14 cellular contexts compared by ENCODE assay signal in genomic region chr5:16943846-16944675, GRCh38. TPM values are rescaled to one million over a fixed set of nuclear protein-coding genes. Genes with fewer than 3 reads are reported as not detected.
DNase-seq lines count a peak whose midpoint lies in the region; TF ChIP-seq lines count a peak whose summit lies in the region.
"Had no signal": no experiment of that assay in that cellular context is flagged by ENCODE, and none has a peak within 500 bp of the region (broad histone marks: within the 10 kb centered on the region; RNA-seq: fewer than 3 reads in every experiment).

No MANE protein-coding gene starts in this region.

- no peak overlapping the region for H3K14ac ChIP-seq in mesenchymal stem cell (ENCODE audit: low read length in 2 of 2)

- H2BK120ac ChIP-seq in mesenchymal stem cell (ENCODE audit: low read depth, low read length) = no peak overlapping the region

- H2AK5ac ChIP-seq in mesenchymal stem cell (ENCODE audit: low read length, severe bottlenecking) = no peak overlapping the region

- no peak for TF ChIP-seq POLR2A in spleen (IDR thresholded peaks at IDR 0.05)

- H3K27ac ChIP-seq in SK-N-MC (peak overlapping the region; percentile 100), mesenchymal stem cell (ENCODE audit: low read length, poor library complexity, severe bottlenecking) (no peak overlapping the region), spleen (no peak overlapping the region)

- peak overlapping the region; percentile 52 for H4K8ac ChIP-seq in mesenchymal stem cell (ENCODE audit: low read length)

- H2AFZ ChIP-seq in mesenchymal stem cell (ENCODE audit: low read depth, low read length) = peak overlapping the region; percentile 32

- peak overlapping the region in 1 of 2 experiments; percentile 32 for H3K4ac ChIP-seq in mesenchymal stem cell (ENCODE audit: low read depth in 1 of 2, low read length in 2 of 2)

- H3K4me3 ChIP-seq in SK-N-MC (peak overlapping the region; percentile 72), mesenchymal stem cell (ENCODE audit: insufficient read depth in 1 of 2, low read depth in 1 of 2, low read length in 2 of 2) (no peak overlapping the region), spleen (no peak overlapping the region)
- H3K4me3 ChIP-seq: HAP-1 had no signal

- in situ Hi-C loops in Caki2 (cut with HindIII; ENCODE audit: low pct_unique_long_range_greater_than_20kb, low sequenced_read_pairs) = no loop called here

- peak; percentile 57 for DNase-seq in Caki2 (ENCODE audit: low read depth)
- peak; percentile 86 for DNase-seq in SK-N-MC (ENCODE audit: low read depth, low spot score)
- DNase-seq in mesenchymal stem cell = no peak
- DNase-seq in spleen = peak; percentile 17
- DNase-seq in NCI-H774 (lab: John Stamatoyannopoulos, UW) = no peak
- no peak for DNase-seq in stimulated activated CD4-positive, alpha-beta T cell treated with anti-CD3 and anti-CD28 coated beads, Interleukin-12 subunit alpha, Interleukin-12 subunit beta, amount 100 ng/mL, for 4 hours
- DNase-seq in NCI-H1105 treated with DMSO at 0.1 percent for 48 hours (lab: John Stamatoyannopoulos, UW) = no peak
- DNase-seq: CD8-positive, alpha-beta T cell; COR-L47; DND-41; GDM1; GOT3; HFFc6 had no signal

- H3K23ac ChIP-seq in mesenchymal stem cell (ENCODE audit: low read length in 2 of 2) = peak overlapping the region in 1 of 2 experiments; percentile 42

- peaks cover 3 to 5% of the 10 kb centered on the region in 2 experiments for H3K27me3 ChIP-seq in mesenchymal stem cell (ENCODE audit: control insufficient read depth in 1 of 2, insufficient read depth in 1 of 2, low read length in 2 of 2)
- H3K27me3 ChIP-seq in spleen (replicated peaks in 1 of 7) = no peaks in the 10 kb centered on the region

- H4K91ac ChIP-seq in mesenchymal stem cell (ENCODE audit: low read length) = no peak overlapping the region

- H3K4me2 ChIP-seq in mesenchymal stem cell (ENCODE audit: low read length, poor library complexity, severe bottlenecking) = no peak overlapping the region

- H3K9ac ChIP-seq in SK-N-MC (ENCODE audit: insufficient read length) (peak overlapping the region; percentile 88), mesenchymal stem cell (ENCODE audit: low read length) (no peak overlapping the region)

- no peak overlapping the region for H2BK12ac ChIP-seq in mesenchymal stem cell (ENCODE audit: low read length in 2 of 2)

- H3K36me3 ChIP-seq in SK-N-MC (ENCODE audit: insufficient read depth, low read length) (peaks cover 9% of the 10 kb centered on the region; the same call in 1 of the 2 replicates), mesenchymal stem cell (ENCODE audit: control insufficient read depth in 1 of 2, insufficient read depth in 2 of 2, low read depth in 1 of 2, low read length in 2 of 2) (no peaks in the 10 kb centered on the region), spleen (no peaks in the 10 kb centered on the region)
- H3K36me3 ChIP-seq: HAP-1 had no signal

- WGBS in mesenchymal stem cell = 85% methylated on average over 15 of the region's 15 CpGs
- WGBS in spleen, 5 donors = 78 to 87% (median 84%) methylated on average over 14 to 15 of the region's 15 CpGs

- H3K79me1 ChIP-seq in mesenchymal stem cell (replicated peaks; ENCODE audit: low read length, poor library complexity, severe bottlenecking) = no peaks in the 10 kb centered on the region

- H3K4me1 ChIP-seq in mesenchymal stem cell (ENCODE audit: control insufficient read depth, insufficient read depth, low read depth, low read length) (no peaks in the 10 kb centered on the region), spleen (no peaks in the 10 kb centered on the region)

- no peak overlapping the region for H2BK5ac ChIP-seq in mesenchymal stem cell (ENCODE audit: low read depth, low read length, poor library complexity, severe bottlenecking)

- no peak overlapping the region for H2BK15ac ChIP-seq in mesenchymal stem cell (ENCODE audit: low read depth, poor library complexity, severe bottlenecking)

- TF ChIP-seq CTCF in spleen (IDR thresholded peaks at IDR 0.05 in 8 of 11, conservative IDR thresholded peaks at IDR 0.05 in 3 of 11) = no peak

- H3K9me3 ChIP-seq in SK-N-MC (ENCODE audit: low read depth, low read length) (peaks cover 10% of the 10 kb centered on the region; the same call in 1 of the 2 replicates), mesenchymal stem cell (ENCODE audit: control insufficient read depth, low read length) (peaks cover 10% of the 10 kb centered on the region), spleen (peaks cover 2 to 31% (median 23%) of the 10 kb centered on the region in 8 donors)

- intact Hi-C loops in spleen (cut with DNase I; ENCODE audit: low total_unique reads) = no loop called here

- H3K18ac ChIP-seq in mesenchymal stem cell (ENCODE audit: low read depth in 1 of 2, low read length in 2 of 2) = peak overlapping the region in 1 of 2 experiments; percentile 41

RNA-seq across cellular contexts. Expression of gene MYO10, which starts 8.0 kb away (rescaled TPM):
- total RNA-seq in Caki2 (2014; rRNA removed; shearing (Covaris generic); ENCODE audit: low replicate concordance) = 27.8 and 44.0 TPM in 2 replicates
- 73.4 TPM for polyA plus RNA-seq in mesenchymal stem cell (2013, experiment 1 of 2)
- 68.5 TPM for polyA plus RNA-seq in mesenchymal stem cell (2013, experiment 2 of 2)
- 10 to 100 TPM; 28.4 to 72.8 (median 40.2) TPM for total RNA-seq in spleen
- polyA plus RNA-seq in spleen = 1 to 10 TPM; 1.1 to 6.6 (median 1.7) TPM
- total RNA-seq: CD8-positive, alpha-beta T cell had no signal

Comparison
In these comparisons a context has a peak if more than half of its experiments do, and no peak if none do; other contexts are left out.
1. DNase-seq: peak in Caki2 (single experiment), SK-N-MC (single experiment) and spleen (single experiment); none in mesenchymal stem cell (single experiment), NCI-H774 (single experiment), stimulated activated CD4-positive, alpha-beta T cell treated with anti-CD3 and anti-CD28 coated beads, Interleukin-12 subunit alpha, Interleukin-12 subunit beta, amount 100 ng/mL, for 4 hours (single experiment) and NCI-H1105 treated with DMSO at 0.1 percent for 48 hours (single experiment).